ENCODE assay signal across 23 cellular contexts in the genomic region with DNA sequence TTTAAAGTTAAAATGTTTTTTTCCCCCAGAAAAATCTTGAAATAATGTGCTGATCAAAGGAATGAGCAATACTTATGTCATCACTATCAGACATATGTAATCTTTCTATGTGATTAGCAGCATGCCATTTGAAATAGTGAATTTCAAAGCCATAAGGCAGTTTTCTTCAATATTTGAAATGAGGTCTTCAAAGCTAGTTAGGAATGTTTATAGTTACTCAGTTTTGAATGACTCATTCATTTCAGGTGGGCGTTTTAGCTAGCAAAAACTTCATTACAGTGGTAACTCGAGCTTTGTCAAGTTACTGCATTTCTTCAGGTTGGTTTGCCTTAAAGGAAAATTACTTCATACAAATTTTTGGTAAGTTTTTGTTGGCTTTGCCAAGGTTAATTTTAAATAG.
DNase-seq lines count a peak whose midpoint lies in the region; ATAC-seq and TF ChIP-seq lines count a peak whose summit lies in the region.
"Had no signal": no experiment of that assay in that cellular context is flagged by ENCODE, and none has a peak within 500 bp of the region (broad histone marks: within the 10 kb centered on the region; RNA-seq: fewer than 3 reads in every experiment).

No MANE protein-coding gene starts in this region.

- ATAC-seq in RWPE2 (ENCODE audit: low read depth) (peak; percentile 55; the same call in 2 of the 3 replicates), gastroesophageal sphincter (no peak)
- ATAC-seq: HCT116, Panc1 had no signal

- in situ Hi-C loops in GM23248 (cut with MboI), result no loop called here
- in situ Hi-C loops in mammary epithelial cell (cut with MboI; ENCODE audit: low sequenced_read_pairs in 2 of 2), result no loop called here

- DNase-seq in GM23248 (peak; percentile 14), RWPE2 (ENCODE audit: low spot score) (no peak), mammary epithelial cell (peak; percentile 65), renal cortical epithelial cell (ENCODE audit: low read depth) (peak; percentile 37), testis (no peak)
- DNase-seq in stimulated activated CD4-positive, alpha-beta T cell treated with anti-CD3 and anti-CD28 coated beads, Interleukin-15, amount 100 ng/mL, for 24 hours, result no peak
- DNase-seq: Calu3; CD8-positive, alpha-beta memory T cell; DMS153; GDM1; GOT3; IMR-90; NCI-H1436; NCI-H187 treated with DMSO at 0.1 percent for 48 hours; NCI-H2107; NCI-H510A; NCI-H748 treated with DMSO at 0.1 percent for 48 hours; NK-92 treated with Interleukin-12 subunit alpha and Interleukin-12 subunit beta, amount 100 ng/mL, for 24 hours; SJCRH30 had no signal

- H3K9me2 ChIP-seq in GM23248 (ENCODE audit: insufficient read depth), result no peaks in the 10 kb centered on the region

- peaks cover 11% of the 10 kb centered on the region; the same call in 1 of the 2 replicates for H3K27me3 ChIP-seq in GM23248 (replicated peaks; ENCODE audit: insufficient read depth)
- no peaks in the 10 kb centered on the region for H3K27me3 ChIP-seq in RWPE2 (ENCODE audit: insufficient read depth, poor library complexity, severe bottlenecking)
- no peaks in the 10 kb centered on the region for H3K27me3 ChIP-seq in mammary epithelial cell (ENCODE audit: insufficient read depth, low read length)
- peaks cover 41% of the 10 kb centered on the region for H3K27me3 ChIP-seq in gastroesophageal sphincter
- no peaks in the 10 kb centered on the region for H3K27me3 ChIP-seq in testis

- H3K4me2 ChIP-seq in GM23248 (ENCODE audit: unreplicated experiment) (no peak overlapping the region), mammary epithelial cell (ENCODE audit: insufficient read depth, low read depth, low read length) (peak overlapping the region; percentile 23)

- H3K36me3 ChIP-seq in GM23248 (ENCODE audit: low read depth) (no peaks in the 10 kb centered on the region), RWPE2 (ENCODE audit: low read depth) (no peaks in the 10 kb centered on the region), mammary epithelial cell (ENCODE audit: insufficient read depth, low read length) (no peaks in the 10 kb centered on the region), gastroesophageal sphincter (no peaks in the 10 kb centered on the region), testis (ENCODE audit: low read depth, missing control alignments) (no peaks in the 10 kb centered on the region)
- H3K36me3 ChIP-seq: SJCRH30 had no signal

- H3K9me3 ChIP-seq in GM23248 (ENCODE audit: low read depth) (no peaks in the 10 kb centered on the region), RWPE2 (ENCODE audit: severe bottlenecking) (no peaks in the 10 kb centered on the region), mammary epithelial cell (replicated peaks; ENCODE audit: insufficient read depth, low read length) (no peaks in the 10 kb centered on the region), gastroesophageal sphincter (no peaks in the 10 kb centered on the region), testis (no peaks in the 10 kb centered on the region)
- H3K9me3 ChIP-seq: SJCRH30 had no signal

- H2AFZ ChIP-seq in GM23248, result no peak overlapping the region
- no peak overlapping the region for H2AFZ ChIP-seq in mammary epithelial cell (ENCODE audit: low read depth, low read length)

- TF ChIP-seq CTCF in RWPE2 (IDR thresholded peaks at IDR 0.05; ENCODE audit: poor library complexity, severe bottlenecking) (no peak), mammary epithelial cell (conservative IDR thresholded peaks at IDR 0.05 in 1 of 2, IDR thresholded peaks at IDR 0.05 in 1 of 2; ENCODE audit: extremely low read depth in 1 of 2, insufficient read depth in 1 of 2, low read depth in 1 of 2, low read length in 2 of 2) (no peak), gastroesophageal sphincter (IDR thresholded peaks at IDR 0.05) (no peak), testis (IDR thresholded peaks at IDR 0.05) (no peak)

- H3K4me3 ChIP-seq in GM23248 (no peak overlapping the region), RWPE2 (ENCODE audit: severe bottlenecking) (no peak overlapping the region), mammary epithelial cell (replicated peaks in 1 of 3; ENCODE audit: insufficient read depth in 1 of 3, low read depth in 2 of 3, low read length in 3 of 3) (no peak overlapping the region), gastroesophageal sphincter (no peak overlapping the region), testis (no peak overlapping the region)
- H3K4me3 ChIP-seq: SJCRH30 had no signal

- no peak for TF ChIP-seq POLR2A in gastroesophageal sphincter (IDR thresholded peaks at IDR 0.05)
- no peak for TF ChIP-seq POLR2A in testis (IDR thresholded peaks at IDR 0.05)

- H4K20me1 ChIP-seq in GM23248 (ENCODE audit: insufficient read depth) (no peaks in the 10 kb centered on the region), mammary epithelial cell (ENCODE audit: insufficient read depth, low read length) (no peaks in the 10 kb centered on the region)

- dilution Hi-C loops in mammary epithelial cell (cut with HindIII; ENCODE audit: low sequenced_read_pairs), result no loop called here

- no peak for TF ChIP-seq EP300 in gastroesophageal sphincter (IDR thresholded peaks at IDR 0.05)

- CTCF ChIA-PET in mammary epithelial cell (lab: Charles Lee; ENCODE audit: low non-redundant PET), result interaction anchor here (0.6 kb wide), 1 partner anchor 10 kb away, joined by 4 read pairs; no protein-coding TSS in a partner anchor

- intact Hi-C loops in mammary epithelial cell (cut with micrococcal nuclease), result no loop called here
- intact Hi-C loops in testis (cut with DNase I; ENCODE audit: low total_unique reads), result no loop called here

- H3K4me1 ChIP-seq in GM23248 (ENCODE audit: insufficient read depth) (no peaks in the 10 kb centered on the region), RWPE2 (ENCODE audit: insufficient read depth, poor library complexity, severe bottlenecking) (peaks cover 5% of the 10 kb centered on the region), mammary epithelial cell (ENCODE audit: insufficient read depth, low read length) (peaks cover 3% of the 10 kb centered on the region), gastroesophageal sphincter (peaks cover 0 to 5% (median 0%) of the 10 kb centered on the region in 3 donors), testis (no peaks in the 10 kb centered on the region)
- H3K4me1 ChIP-seq: SJCRH30 had no signal

- H3F3A ChIP-seq in GM23248 (ENCODE audit: insufficient read depth), result no peaks in the 10 kb centered on the region

- no TSS peak for BruUV-seq in mammary epithelial cell (replicated peaks; lab: Mats Ljungman, UMichigan)

- H3K9ac ChIP-seq in GM23248 (no peak overlapping the region), mammary epithelial cell (ENCODE audit: insufficient read depth, low read length) (no peak overlapping the region)

- H3K79me2 ChIP-seq in GM23248 (ENCODE audit: insufficient read depth), result no peaks in the 10 kb centered on the region
- H3K79me2 ChIP-seq in mammary epithelial cell (ENCODE audit: insufficient read depth, low read length), result no peaks in the 10 kb centered on the region

- no peak overlapping the region for H3K27ac ChIP-seq in GM23248
- H3K27ac ChIP-seq in RWPE2 (ENCODE audit: poor library complexity, severe bottlenecking), result no peak overlapping the region
- H3K27ac ChIP-seq in mammary epithelial cell (ENCODE audit: insufficient read depth, low read depth, low read length), result no peak overlapping the region
- H3K27ac ChIP-seq in gastroesophageal sphincter, result no peak overlapping the region
- no peak overlapping the region for H3K27ac ChIP-seq in testis
- H3K27ac ChIP-seq: C4-2B, SJCRH30 had no signal

- 0 to 3% methylated on average over 2 of the region's 2 CpGs for WGBS in GM23248 (ENCODE audit: low coverage in 1 of 2, low lambda C conversion rate in 2 of 2, missing lambda C conversion rate in 2 of 2), 2 experiments
- WGBS in mammary epithelial cell (ENCODE audit: low coverage, missing lambda C conversion rate), result 0% methylated on average over 2 of the region's 2 CpGs
- 36 to 42% methylated on average over 2 of the region's 2 CpGs for WGBS in gastroesophageal sphincter (ENCODE audit: low coverage in 1 of 2), 2 donors
- 75 to 76% methylated on average over 2 of the region's 2 CpGs for WGBS in testis, 2 donors

Comparison
In these comparisons a context has a peak if more than half of its experiments do, and no peak if none do; other contexts are left out.
1. DNase-seq: peak in GM23248 (single experiment), mammary epithelial cell (single experiment) and renal cortical epithelial cell (single experiment); none in RWPE2 (single experiment), stimulated activated CD4-positive, alpha-beta T cell treated with anti-CD3 and anti-CD28 coated beads, Interleukin-15, amount 100 ng/mL, for 24 hours (single experiment) and testis (single experiment).